In the genomic region with DNA sequence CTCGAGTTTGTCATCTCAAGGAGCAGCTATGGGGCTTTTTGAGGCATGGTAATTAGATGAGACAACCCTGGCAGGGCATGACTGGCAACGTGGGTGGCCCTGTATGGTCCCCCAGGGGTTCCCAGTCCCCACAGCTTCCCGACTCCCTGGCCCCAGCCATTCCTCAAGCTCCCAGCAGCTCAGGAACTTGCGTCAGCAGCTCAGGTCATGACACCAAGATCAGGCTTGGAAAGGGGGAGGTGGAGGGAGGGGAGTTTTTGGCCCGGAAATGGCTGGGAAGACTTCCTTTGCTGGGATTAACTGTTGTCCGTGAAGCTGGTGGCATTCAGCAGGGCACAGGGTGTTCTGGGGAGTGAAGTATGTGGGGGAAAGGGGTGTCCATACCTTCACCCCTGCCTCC, we compare ENCODE assay signal across 11 cellular contexts. TPM values are rescaled to one million over a fixed set of nuclear protein-coding genes. Genes with fewer than 3 reads are reported as not detected.
A peak's percentile ranks its signal among the peaks of the same experiment; 100 is the strongest.
DNase-seq lines count a peak whose midpoint lies in the region; ATAC-seq, FAIRE-seq and TF ChIP-seq lines count a peak whose summit lies in the region.
"Had no signal": no experiment of that assay in that cellular context is flagged by ENCODE, and none has a peak within 500 bp of the region (broad histone marks: within the 10 kb centered on the region; RNA-seq: fewer than 3 reads in every experiment).

No MANE protein-coding gene starts in this region.

- FAIRE-seq in K562 (lab: Jason Lieb, UNC), result no peak
- FAIRE-seq: RCC 7860 had no signal

- no peaks in the 10 kb centered on the region for H3K79me2 ChIP-seq in K562 (ENCODE audit: control insufficient read depth, insufficient read depth, low read length)

- CTCF ChIA-PET in K562 (lab: Yijun Ruan, JAX; ENCODE audit: low intra/inter-chr PET ratio), result interaction anchor here (0.8 kb wide), 1 partner anchor 190 kb away, joined by 3 read pairs; no protein-coding TSS in a partner anchor

- TF ChIP-seq EP300 in K562 (IDR thresholded peaks at IDR 0.05; ENCODE audit: low read length), result no peak

- H3K9me3 ChIP-seq in K562 (replicated peaks; ENCODE audit: control insufficient read depth, insufficient read depth, low read depth, low read length) (no peaks in the 10 kb centered on the region), right lobe of liver (no peaks in the 10 kb centered on the region), left lung (no peaks in the 10 kb centered on the region), breast epithelium (no peaks in the 10 kb centered on the region)
- H3K9me3 ChIP-seq: mucosa of descending colon had no signal

- TF ChIP-seq POLR2A in K562 (conservative IDR thresholded peaks at IDR 0.05), result no peak
- no peak for TF ChIP-seq POLR2A in right lobe of liver (IDR thresholded peaks at IDR 0.05)
- no peak for TF ChIP-seq POLR2A in breast epithelium (IDR thresholded peaks at IDR 0.05)

- no peak overlapping the region; the same call in 2 of the 3 replicates for H3K27ac ChIP-seq in K562 (ENCODE audit: extremely low read depth, low read depth, low read length)
- H3K27ac ChIP-seq in right lobe of liver, result no peak overlapping the region
- H3K27ac ChIP-seq in left lung, result no peak overlapping the region
- peak overlapping the region in 1 of 2 donors; percentile 38 for H3K27ac ChIP-seq in breast epithelium
- H3K27ac ChIP-seq: C4-2B, epithelial cell of prostate had no signal

- no peaks in the 10 kb centered on the region for H3K36me3 ChIP-seq in K562 (ENCODE audit: control insufficient read depth, insufficient read depth, low read length)
- no peaks in the 10 kb centered on the region for H3K36me3 ChIP-seq in right lobe of liver
- peaks cover 0 to 14% of the 10 kb centered on the region in 2 donors for H3K36me3 ChIP-seq in left lung
- no peaks in the 10 kb centered on the region for H3K36me3 ChIP-seq in breast epithelium

- BruUV-seq in K562 (replicated peaks; lab: Mats Ljungman, UMichigan), result no TSS peak

- H2AFZ ChIP-seq in K562 (ENCODE audit: low read depth, low read length), result peak overlapping the region; percentile 68

- POLR2A ChIA-PET in K562 (lab: Yijun Ruan, JAX), result interaction anchor here (0.5 to 1.3 kb wide), 3 partner anchors 10 to 13 kb away, joined by 3 read pairs; no protein-coding TSS in a partner anchor

- intact Hi-C loops in K562 (cut with micrococcal nuclease) (no loop called here), right lobe of liver (cut with DNase I) (no loop called here), left lung (cut with DNase I) (loop anchor here in 1 of 2 donors (10.0 kb wide), 1 partner anchor 190 kb away; no protein-coding TSS in a partner anchor), breast epithelium (cut with DNase I; ENCODE audit: low total_unique reads) (no loop called here)

- peak overlapping the region in 1 of 2 experiments; percentile 74; a peak in 2 of 4 replicates for H3K9ac ChIP-seq in K562 (ENCODE audit: insufficient read depth in 1 of 2, low read depth in 2 of 2, low read length in 2 of 2)

- H4K20me1 ChIP-seq in K562 (replicated peaks; ENCODE audit: control insufficient read depth, insufficient read depth, low read length), result no peaks in the 10 kb centered on the region

- TF ChIP-seq RAD21 in K562 (CRISPR knock-in tag; conservative IDR thresholded peaks at IDR 0.05 in 1 of 2, IDR thresholded peaks at IDR 0.05 in 1 of 2), result no peak

- peak; percentile 50 for ATAC-seq in K562
- peak; percentile 34 to 50 (median 40) for ATAC-seq in right lobe of liver
- no peak for ATAC-seq in left lung

- in situ Hi-C loops in K562 (cut with MboI), result no loop called here

- H3K4me2 ChIP-seq in K562 (ENCODE audit: insufficient read depth, low read length), result peak overlapping the region; percentile 41; the same call in 1 of the 2 replicates

- H3K4me3 ChIP-seq in K562, result no peak overlapping the region
- H3K4me3 ChIP-seq in right lobe of liver, result no peak overlapping the region
- H3K4me3 ChIP-seq in left lung, result no peak overlapping the region
- no peak overlapping the region for H3K4me3 ChIP-seq in breast epithelium
- H3K4me3 ChIP-seq: mucosa of descending colon had no signal

- TF ChIP-seq CTCF in K562 (IDR thresholded peaks at IDR 0.05 in 2 of 3, conservative IDR thresholded peaks at IDR 0.05 in 1 of 3; ENCODE audit: insufficient read depth in 2 of 3, low read depth in 1 of 3, low read length in 3 of 3) (no peak), right lobe of liver (IDR thresholded peaks at IDR 0.05) (no peak), left lung (IDR thresholded peaks at IDR 0.05) (no peak), breast epithelium (IDR thresholded peaks at IDR 0.05) (no peak)

- WGBS in K562 (ENCODE audit: insufficient coverage, low coverage, missing lambda C conversion rate), result 19% methylated on average over 4 of the region's 6 CpGs
- WGBS in right lobe of liver (ENCODE audit: insufficient coverage, low coverage, low lambda C conversion rate, missing lambda C conversion rate), result 46% methylated on average over 3 of the region's 6 CpGs

- H3K27me3 ChIP-seq in K562 (ENCODE audit: control insufficient read depth in 2 of 2, insufficient read depth in 2 of 2, low read length in 2 of 2) (no peaks in the 10 kb centered on the region), right lobe of liver (no peaks in the 10 kb centered on the region), left lung (no peaks in the 10 kb centered on the region), breast epithelium (no peaks in the 10 kb centered on the region)

- no peaks in the 10 kb centered on the region for H3K9me1 ChIP-seq in K562 (ENCODE audit: control insufficient read depth, insufficient read depth, low read length)

- DNase-seq in AG20443 (ENCODE audit: low spot score) (peak; percentile 42), K562 (ENCODE audit: extremely low read depth in 1 of 4, low spot score in 3 of 4) (peak in 1 of 4 experiments; percentile 24), right lobe of liver (peak in 1 of 3 donors; percentile 37), left lung (no peak), DMS153 treated with DMSO at 0.1 percent for 48 hours (lab: John Stamatoyannopoulos, UW; ENCODE audit: unreplicated experiment) (no peak), breast epithelium (ENCODE audit: low spot score in 2 of 2) (no peak)

- H3K4me1 ChIP-seq in K562 (replicated peaks in 1 of 2; ENCODE audit: control insufficient read depth in 2 of 2, insufficient read depth in 2 of 2, low read length in 2 of 2), result peaks cover 8% of the 10 kb centered on the region in 2 experiments; a peak in 4 of 5 replicates
- H3K4me1 ChIP-seq in right lobe of liver, result peaks cover 0 to 3% (median 0%) of the 10 kb centered on the region in 4 donors
- H3K4me1 ChIP-seq in left lung, result no peaks in the 10 kb centered on the region
- H3K4me1 ChIP-seq in breast epithelium, result no peaks in the 10 kb centered on the region

RNA-seq across cellular contexts. Expression of gene NRIP2, which starts 10.4 kb away (rescaled TPM):
- 0.16 TPM in 1 of 2 replicates, not detected in the other for total RNA-seq in K562 (2011; cell fraction: chromatin; rRNA removed; ENCODE audit: low replicate concordance)
- total RNA-seq in K562 (2011; cell fraction: nucleolus; rRNA removed), result not detected in 2 replicates
- not detected in 2 replicates for total RNA-seq in K562 (2011; cell fraction: nucleoplasm; rRNA removed)
- not detected in 2 replicates for total RNA-seq in K562 (2014; rRNA removed)
- total RNA-seq in K562 (2014; rRNA removed; fragmentation: Illumina TruSeq; extraction: Trizol), result not detected in 2 replicates
- not detected in 2 replicates for total RNA-seq in K562 (2015; rRNA removed; fragmentation: Illumina TruSeq; extraction: Trizol)
- not detected in 2 replicates for total RNA-seq in K562 (2021)
- polyA plus RNA-seq in K562 (2011; rRNA removed), result 0.03 TPM in 1 of 2 replicates, not detected in the other
- polyA plus RNA-seq in K562 (2011; cell fraction: cytosol; rRNA removed), result not detected in 2 replicates
- polyA plus RNA-seq in K562 (2011; cell fraction: nucleus; rRNA removed), result not detected in 2 replicates
- 0.72 and 0.83 TPM in 2 replicates for polyA plus RNA-seq in K562 (2012)
- not detected in 2 replicates for polyA plus RNA-seq in K562 (2014; fragmentation: Illumina TruSeq; extraction: Trizol)
- polyA plus RNA-seq in K562 (2014; fragmentation: Nextera tagmentation; extraction: Ambion mirVana), result under 1 TPM; 0.07 to 0.10 TPM
- not detected in 2 replicates for polyA plus RNA-seq in K562 (2014; rRNA removed)
- not detected in 2 replicates for polyA minus RNA-seq in K562 (2011; rRNA and poly(A)+ RNA removed)
- not detected in 2 replicates for polyA minus RNA-seq in K562 (2011; cell fraction: cytosol; rRNA and poly(A)+ RNA removed)
- not detected in 2 replicates for polyA minus RNA-seq in K562 (2011; cell fraction: nucleus; rRNA and poly(A)+ RNA removed)
- total RNA-seq in right lobe of liver, result under 1 TPM; 0.12 to 0.29 (median 0.20) TPM
- total RNA-seq in left lung, result under 1 TPM; 0.79 to 0.96 TPM
- total RNA-seq in breast epithelium, result 1 to 10 TPM in 2 of 3 donors, under 1 TPM in 1; 0.16 to 1.6 (median 1.2) TPM
- total RNA-seq: activated naive CD4-positive, alpha-beta T cell treated with anti-CD3 and anti-CD28 coated beads, Interleukin-2, amount 50 U/mL, for 72 hours had no signal

RNA-seq across cellular contexts. Expression of gene TEX52, which starts 11.6 kb away (rescaled TPM):
- total RNA-seq in K562 (2011; cell fraction: chromatin; rRNA removed; ENCODE audit: low replicate concordance), result not detected in 2 replicates
- not detected in 2 replicates for total RNA-seq in K562 (2011; cell fraction: nucleolus; rRNA removed)
- total RNA-seq in K562 (2011; cell fraction: nucleoplasm; rRNA removed), result not detected in 2 replicates
- total RNA-seq in K562 (2014; rRNA removed) (not detected in 2 replicates), K562 (2014; rRNA removed; fragmentation: Illumina TruSeq; extraction: Trizol) (not detected in 2 replicates), K562 (2015; rRNA removed; fragmentation: Illumina TruSeq; extraction: Trizol) (not detected in 2 replicates), K562 (2021) (not detected in 2 replicates), right lobe of liver (not detected), left lung (not detected), breast epithelium (not detected)
- polyA plus RNA-seq in K562 (2011; rRNA removed) (not detected in 2 replicates), K562 (2014; fragmentation: Illumina TruSeq; extraction: Trizol) (not detected in 2 replicates), K562 (2014; fragmentation: Nextera tagmentation; extraction: Ambion mirVana) (not detected), K562 (2014; rRNA removed) (not detected in 2 replicates)
- polyA plus RNA-seq in K562 (2011; cell fraction: cytosol; rRNA removed), result not detected in 2 replicates
- polyA plus RNA-seq in K562 (2011; cell fraction: nucleus; rRNA removed), result not detected in 2 replicates
- 0.08 and 0.30 TPM in 2 replicates for polyA plus RNA-seq in K562 (2012)
- polyA minus RNA-seq in K562 (2011; rRNA and poly(A)+ RNA removed), result not detected in 2 replicates
- polyA minus RNA-seq in K562 (2011; cell fraction: cytosol; rRNA and poly(A)+ RNA removed), result not detected in 2 replicates
- polyA minus RNA-seq in K562 (2011; cell fraction: nucleus; rRNA and poly(A)+ RNA removed), result not detected in 2 replicates
- total RNA-seq: mucosa of descending colon had no signal

RNA-seq across cellular contexts. Expression of gene FOXM1, which starts 31.7 kb away (rescaled TPM):
- 74.0 and 78.2 TPM in 2 replicates for total RNA-seq in K562 (2011; cell fraction: chromatin; rRNA removed; ENCODE audit: low replicate concordance)
- 35.1 and 39.2 TPM in 2 replicates for total RNA-seq in K562 (2011; cell fraction: nucleolus; rRNA removed)
- total RNA-seq in K562 (2011; cell fraction: nucleoplasm; rRNA removed), result 40.6 and 51.8 TPM in 2 replicates
- total RNA-seq in K562 (2014; rRNA removed) (16.8 and 21.5 TPM in 2 replicates), K562 (2014; rRNA removed; fragmentation: Illumina TruSeq; extraction: Trizol) (15.7 and 17.2 TPM in 2 replicates), K562 (2015; rRNA removed; fragmentation: Illumina TruSeq; extraction: Trizol) (18.1 and 18.6 TPM in 2 replicates), K562 (2021) (34.2 and 42.8 TPM in 2 replicates), right lobe of liver (1 to 10 TPM in 4 of 6 experiments, under 1 TPM in 2; 0.24 to 2.6 (median 1.8) TPM), left lung (10 to 100 TPM in 1 of 2 donors, 1 to 10 TPM in 1; 4.7 to 16.5 TPM), breast epithelium (1 to 10 TPM in 1 of 3 donors, under 1 TPM in 2; under 0.01 to 2.4 (median 0.44) TPM)
- polyA plus RNA-seq in K562 (2011; rRNA removed) (10.5 and 14.1 TPM in 2 replicates), K562 (2014; fragmentation: Illumina TruSeq; extraction: Trizol) (41.7 and 46.9 TPM in 2 replicates), K562 (2014; fragmentation: Nextera tagmentation; extraction: Ambion mirVana) (1 to 10 TPM; 8.9 to 9.5 TPM), K562 (2014; rRNA removed) (18.5 and 18.7 TPM in 2 replicates)
- 14.0 and 14.7 TPM in 2 replicates for polyA plus RNA-seq in K562 (2011; cell fraction: cytosol; rRNA removed)
- polyA plus RNA-seq in K562 (2011; cell fraction: nucleus; rRNA removed), result 25.1 and 36.9 TPM in 2 replicates
- polyA plus RNA-seq in K562 (2012), result 29.6 and 36.5 TPM in 2 replicates
- 16.2 and 20.7 TPM in 2 replicates for polyA minus RNA-seq in K562 (2011; rRNA and poly(A)+ RNA removed)
- 20.0 and 22.3 TPM in 2 replicates for polyA minus RNA-seq in K562 (2011; cell fraction: cytosol; rRNA and poly(A)+ RNA removed)
- polyA minus RNA-seq in K562 (2011; cell fraction: nucleus; rRNA and poly(A)+ RNA removed), result 12.3 and 17.5 TPM in 2 replicates

RNA-seq across cellular contexts. Expression of gene RHNO1, which starts 31.7 kb away (rescaled TPM):
- 10.8 and 16.2 TPM in 2 replicates for total RNA-seq in K562 (2011; cell fraction: chromatin; rRNA removed; ENCODE audit: low replicate concordance)
- total RNA-seq in K562 (2011; cell fraction: nucleolus; rRNA removed), result 9.8 and 11.3 TPM in 2 replicates
- 12.3 and 16.2 TPM in 2 replicates for total RNA-seq in K562 (2011; cell fraction: nucleoplasm; rRNA removed)
- 27.0 and 28.2 TPM in 2 replicates for total RNA-seq in K562 (2014; rRNA removed)
- 28.8 and 33.4 TPM in 2 replicates for total RNA-seq in K562 (2014; rRNA removed; fragmentation: Illumina TruSeq; extraction: Trizol)
- total RNA-seq in K562 (2015; rRNA removed; fragmentation: Illumina TruSeq; extraction: Trizol), result 29.1 and 29.6 TPM in 2 replicates
- 21.8 and 25.2 TPM in 2 replicates for total RNA-seq in K562 (2021)
- 53.9 and 62.7 TPM in 2 replicates for polyA plus RNA-seq in K562 (2011; rRNA removed)
- 42.3 and 46.3 TPM in 2 replicates for polyA plus RNA-seq in K562 (2011; cell fraction: cytosol; rRNA removed)
- 12.5 and 14.1 TPM in 2 replicates for polyA plus RNA-seq in K562 (2011; cell fraction: nucleus; rRNA removed)
- 21.0 and 31.4 TPM in 2 replicates for polyA plus RNA-seq in K562 (2012)
- polyA plus RNA-seq in K562 (2014; fragmentation: Illumina TruSeq; extraction: Trizol), result 40.3 and 45.4 TPM in 2 replicates
- 10 to 100 TPM; 20.8 to 30.7 TPM for polyA plus RNA-seq in K562 (2014; fragmentation: Nextera tagmentation; extraction: Ambion mirVana)
- polyA plus RNA-seq in K562 (2014; rRNA removed), result 27.3 and 29.5 TPM in 2 replicates
- polyA minus RNA-seq in K562 (2011; rRNA and poly(A)+ RNA removed), result 19.8 and 25.2 TPM in 2 replicates
- 19.8 and 21.4 TPM in 2 replicates for polyA minus RNA-seq in K562 (2011; cell fraction: cytosol; rRNA and poly(A)+ RNA removed)
- polyA minus RNA-seq in K562 (2011; cell fraction: nucleus; rRNA and poly(A)+ RNA removed), result 3.6 and 6.2 TPM in 2 replicates
- 1 to 10 TPM; 1.2 to 5.9 (median 3.5) TPM for total RNA-seq in right lobe of liver
- 10 to 100 TPM; 11.7 to 19.0 TPM for total RNA-seq in left lung
- 10 to 100 TPM in 2 of 3 donors, 1 to 10 TPM in 1; 4.3 to 18.4 (median 15.7) TPM for total RNA-seq in breast epithelium

RNA-seq across cellular contexts. Expression of gene ITFG2, which starts 32.8 kb away (rescaled TPM):
- total RNA-seq in K562 (2011; cell fraction: chromatin; rRNA removed; ENCODE audit: low replicate concordance), result 82.9 and 129 TPM in 2 replicates
- total RNA-seq in K562 (2011; cell fraction: nucleolus; rRNA removed), result 71.0 and 80.7 TPM in 2 replicates
- total RNA-seq in K562 (2011; cell fraction: nucleoplasm; rRNA removed), result 91.7 and 103 TPM in 2 replicates
- total RNA-seq in K562 (2014; rRNA removed), result 18.3 and 23.3 TPM in 2 replicates
- 14.5 and 15.0 TPM in 2 replicates for total RNA-seq in K562 (2014; rRNA removed; fragmentation: Illumina TruSeq; extraction: Trizol)
- total RNA-seq in K562 (2015; rRNA removed; fragmentation: Illumina TruSeq; extraction: Trizol), result 17.7 and 18.9 TPM in 2 replicates
- 18.2 and 20.0 TPM in 2 replicates for total RNA-seq in K562 (2021)
- 14.2 and 15.3 TPM in 2 replicates for polyA plus RNA-seq in K562 (2011; rRNA removed)
- polyA plus RNA-seq in K562 (2011; cell fraction: cytosol; rRNA removed), result 13.9 and 16.2 TPM in 2 replicates
- polyA plus RNA-seq in K562 (2011; cell fraction: nucleus; rRNA removed), result 27.4 and 42.2 TPM in 2 replicates
- 20.9 and 34.7 TPM in 2 replicates for polyA plus RNA-seq in K562 (2012)
- polyA plus RNA-seq in K562 (2014; fragmentation: Illumina TruSeq; extraction: Trizol), result 19.4 and 30.3 TPM in 2 replicates
- 10 to 100 TPM; 21.7 to 22.8 TPM for polyA plus RNA-seq in K562 (2014; fragmentation: Nextera tagmentation; extraction: Ambion mirVana)
- polyA plus RNA-seq in K562 (2014; rRNA removed), result 19.9 and 31.1 TPM in 2 replicates
- polyA minus RNA-seq in K562 (2011; rRNA and poly(A)+ RNA removed), result 24.9 and 33.1 TPM in 2 replicates
- 16.4 and 17.1 TPM in 2 replicates for polyA minus RNA-seq in K562 (2011; cell fraction: cytosol; rRNA and poly(A)+ RNA removed)
- 20.2 and 29.7 TPM in 2 replicates for polyA minus RNA-seq in K562 (2011; cell fraction: nucleus; rRNA and poly(A)+ RNA removed)
- 10 to 100 TPM; 11.3 to 20.5 (median 14.4) TPM for total RNA-seq in right lobe of liver
- total RNA-seq in left lung, result 10 to 100 TPM; 29.0 to 32.1 TPM
- total RNA-seq in breast epithelium, result 10 to 100 TPM; 22.2 to 48.9 (median 35.1) TPM
